Comparison of ENCODE assay signal across 12 cellular contexts in the genomic region with DNA sequence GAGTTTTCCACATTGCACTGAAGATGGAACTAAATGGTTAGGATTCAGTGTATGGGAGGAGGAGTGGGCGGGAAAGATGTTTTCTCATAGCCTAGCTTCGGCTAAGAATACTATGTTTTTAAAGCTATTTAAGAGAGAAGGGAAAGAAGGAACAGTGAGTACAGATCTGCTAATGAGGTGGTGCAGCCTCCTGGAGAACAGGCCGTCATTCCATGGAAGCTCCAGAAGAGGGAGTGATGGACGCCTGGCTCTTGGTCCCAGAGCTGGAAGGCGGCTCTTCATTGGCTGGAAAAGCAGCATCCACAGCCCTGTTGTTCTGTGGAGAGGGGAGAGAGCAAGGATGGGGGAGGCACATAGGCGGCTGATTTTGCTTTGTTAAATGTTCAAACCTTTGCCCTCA. TPM values are rescaled to one million over a fixed set of nuclear protein-coding genes. Genes with fewer than 3 reads are reported as not detected.
DNase-seq lines count a peak whose midpoint lies in the region; ATAC-seq and TF ChIP-seq lines count a peak whose summit lies in the region.
"Had no signal": no experiment of that assay in that cellular context is flagged by ENCODE, and none has a peak within 500 bp of the region (broad histone marks: within the 10 kb centered on the region; RNA-seq: fewer than 3 reads in every experiment).

No MANE protein-coding gene starts in this region.

- H3K4me3 ChIP-seq in HCT116 (replicated peaks in 1 of 2; ENCODE audit: low read depth in 1 of 2, low read length in 2 of 2) (no peak overlapping the region), left ventricle myocardium inferior (no peak overlapping the region), ascending aorta (no peak overlapping the region)
- H3K4me3 ChIP-seq: suprapubic skin had no signal

- no peaks in the 10 kb centered on the region; the same call in 1 of the 2 replicates for H3K27me3 ChIP-seq in HCT116 (ENCODE audit: insufficient read depth, low read length)
- H3K27me3 ChIP-seq in left ventricle myocardium inferior (ENCODE audit: low read depth) = peaks cover 4% of the 10 kb centered on the region
- no peaks in the 10 kb centered on the region for H3K27me3 ChIP-seq in ascending aorta

- ATAC-seq in HCT116 = peak; percentile 88
- ATAC-seq in HG02763 (IDR thresholded peaks at IDR 0.05; ENCODE audit: unreplicated experiment) = no peak
- ATAC-seq: T-cell had no signal

- no peak for TF ChIP-seq POLR2A in HCT116 (IDR thresholded peaks at IDR 0.05; ENCODE audit: borderline replicate concordance, extremely low read depth, insufficient read depth, insufficient read length)

- H3K4me2 ChIP-seq in HCT116 (ENCODE audit: low read length) = no peak overlapping the region

- RAD21 ChIA-PET in HCT116 (lab: Charles Lee; ENCODE audit: low non-redundant PET in 1 of 2, low total read pairs in 2 of 2, uncharacterized antibody in 2 of 2, unreplicated experiment in 2 of 2) = no interaction called here

- H3K79me2 ChIP-seq in HCT116 (ENCODE audit: insufficient read depth, low read length) = no peaks in the 10 kb centered on the region

- no peak overlapping the region for H3K9ac ChIP-seq in HCT116 (ENCODE audit: low read length)

- CTCF ChIA-PET in HCT116 (lab: Charles Lee) (interaction anchor here (1.0 to 1.4 kb wide), 7 partner anchors 12 to 234 kb away, joined by 3 to 7 read pairs (median 3); no protein-coding TSS in a partner anchor), RWPE1 (lab: Yijun Ruan, JAX) (interaction anchor here (0.8 kb wide), 1 partner anchor 37 kb away, joined by 3 read pairs; no protein-coding TSS in a partner anchor)

- intact Hi-C loops in HCT116 (cut with micrococcal nuclease) = no loop called here
- intact Hi-C loops in left ventricle myocardium inferior (cut with micrococcal nuclease) = no loop called here
- intact Hi-C loops in posterior cingulate gyrus (cut with DNase I) = no loop called here
- intact Hi-C loops in ascending aorta (cut with DNase I) = no loop called here

- H3K4me1 ChIP-seq in HCT116 (ENCODE audit: control insufficient read depth in 1 of 2, insufficient read depth in 2 of 2, low read length in 2 of 2) = peaks cover 6 to 9% of the 10 kb centered on the region in 2 experiments; a peak in 3 of 4 replicates
- H3K4me1 ChIP-seq in left ventricle myocardium inferior = peaks cover 8% of the 10 kb centered on the region
- H3K4me1 ChIP-seq in ascending aorta = peaks cover 0 to 3% of the 10 kb centered on the region in 2 donors

- no peaks in the 10 kb centered on the region for H3K36me3 ChIP-seq in HCT116 (ENCODE audit: control insufficient read depth in 1 of 2, insufficient read depth in 2 of 2, low read length in 2 of 2)
- no peaks in the 10 kb centered on the region for H3K36me3 ChIP-seq in left ventricle myocardium inferior
- H3K36me3 ChIP-seq in ascending aorta = no peaks in the 10 kb centered on the region
- H3K36me3 ChIP-seq: suprapubic skin had no signal

- no TSS peak for BruUV-seq in HCT116 (replicated peaks; lab: Mats Ljungman, UMichigan)

- TF ChIP-seq RAD21 in HCT116 (IDR thresholded peaks at IDR 0.05; ENCODE audit: low read depth) = no peak

- no peak overlapping the region for H2AFZ ChIP-seq in HCT116 (ENCODE audit: low read depth, low read length, poor library complexity, severe bottlenecking)

- no peak overlapping the region for H3K27ac ChIP-seq in HCT116 (ENCODE audit: low read depth, low read length)
- H3K27ac ChIP-seq in left ventricle myocardium inferior (replicated peaks) = no peak overlapping the region
- no peak overlapping the region for H3K27ac ChIP-seq in RWPE1
- H3K27ac ChIP-seq in ascending aorta = no peak overlapping the region
- H3K27ac ChIP-seq: suprapubic skin had no signal

- DNase-seq in HCT116 (ENCODE audit: low read depth, low spot score) (no peak), amygdala (lab: John Stamatoyannopoulos, UW) (peak in 34 of 56 donors; percentile 7 to 74 (median 43)), left ventricle myocardium inferior (no peak), posterior cingulate gyrus (peak; percentile 35 to 96 (median 70)), T-helper 1 cell (no peak), RWPE1 (ENCODE audit: low spot score) (no peak), ascending aorta (ENCODE audit: low spot score in 2 of 2) (no peak)
- DNase-seq: activated effector memory CD4-positive, alpha-beta T cell treated with Interleukin-2 at 50 U/mL for 16 hours; stimulated activated CD4-positive, alpha-beta T cell treated with anti-CD3 and anti-CD28 coated beads, Interleukin-12 subunit alpha, Interleukin-12 subunit beta, amount 100 ng/mL, for 4 hours; T-cell had no signal

- POLR2A ChIA-PET in HCT116 (lab: Charles Lee) (no interaction called here), RWPE1 (lab: Yijun Ruan, JAX; ENCODE audit: low non-redundant PET) (no interaction called here)

- TF ChIP-seq CTCF in HCT116 (IDR thresholded peaks at IDR 0.05 in 2 of 3, conservative IDR thresholded peaks at IDR 0.05 in 1 of 3; ENCODE audit: borderline replicate concordance in 1 of 3, insufficient read depth in 1 of 3, low read depth in 2 of 3, low read length in 2 of 3) (peak; percentile 14 to 33 (median 28); a peak in 2 of 6 replicates), left ventricle myocardium inferior (IDR thresholded peaks at IDR 0.05; ENCODE audit: borderline replicate concordance) (peak; percentile 67), RWPE1 (conservative IDR thresholded peaks at IDR 0.05; ENCODE audit: low read depth) (no peak), ascending aorta (IDR thresholded peaks at IDR 0.05) (no peak)

- H3K9me3 ChIP-seq in HCT116 (ENCODE audit: control insufficient read depth in 1 of 2, insufficient read depth in 1 of 2, low read depth in 1 of 2, low read length in 2 of 2) (no peaks in the 10 kb centered on the region), left ventricle myocardium inferior (replicated peaks) (no peaks in the 10 kb centered on the region), ascending aorta (no peaks in the 10 kb centered on the region)
- H3K9me3 ChIP-seq: suprapubic skin had no signal

- no peaks in the 10 kb centered on the region for H3K9me2 ChIP-seq in HCT116 (ENCODE audit: insufficient read depth)

- no peaks in the 10 kb centered on the region for H4K20me1 ChIP-seq in HCT116 (ENCODE audit: insufficient read depth)

TF ChIP-seq in HCT116, 20 proteins besides CTCF, POLR2A, EP300 and RAD21:
- TF ChIP-seq EZH2 (IDR thresholded peaks at IDR 0.05) (no peak), JUND (IDR thresholded peaks at IDR 0.05) (no peak), CEBPB (IDR thresholded peaks at IDR 0.05; ENCODE audit: low read depth) (no peak), ZNF274 (IDR thresholded peaks at IDR 0.05; ENCODE audit: low read depth, low read length) (no peak), EZH2phosphoT487 (IDR thresholded peaks at IDR 0.05; ENCODE audit: borderline replicate concordance) (no peak), SIN3A (IDR thresholded peaks at IDR 0.05; ENCODE audit: low read depth) (no peak), SP1 (IDR thresholded peaks at IDR 0.05; ENCODE audit: low read depth) (no peak), POLR2AphosphoS5 (IDR thresholded peaks at IDR 0.05; ENCODE audit: low read depth, low read length) (no peak), TCF7L2 (IDR thresholded peaks at IDR 0.05; ENCODE audit: borderline replicate concordance, extremely low read depth, insufficient read depth, insufficient read length) (no peak), FOSL1 (IDR thresholded peaks at IDR 0.05; ENCODE audit: low read depth) (no peak)
- TF ChIP-seq, protein P1, sequence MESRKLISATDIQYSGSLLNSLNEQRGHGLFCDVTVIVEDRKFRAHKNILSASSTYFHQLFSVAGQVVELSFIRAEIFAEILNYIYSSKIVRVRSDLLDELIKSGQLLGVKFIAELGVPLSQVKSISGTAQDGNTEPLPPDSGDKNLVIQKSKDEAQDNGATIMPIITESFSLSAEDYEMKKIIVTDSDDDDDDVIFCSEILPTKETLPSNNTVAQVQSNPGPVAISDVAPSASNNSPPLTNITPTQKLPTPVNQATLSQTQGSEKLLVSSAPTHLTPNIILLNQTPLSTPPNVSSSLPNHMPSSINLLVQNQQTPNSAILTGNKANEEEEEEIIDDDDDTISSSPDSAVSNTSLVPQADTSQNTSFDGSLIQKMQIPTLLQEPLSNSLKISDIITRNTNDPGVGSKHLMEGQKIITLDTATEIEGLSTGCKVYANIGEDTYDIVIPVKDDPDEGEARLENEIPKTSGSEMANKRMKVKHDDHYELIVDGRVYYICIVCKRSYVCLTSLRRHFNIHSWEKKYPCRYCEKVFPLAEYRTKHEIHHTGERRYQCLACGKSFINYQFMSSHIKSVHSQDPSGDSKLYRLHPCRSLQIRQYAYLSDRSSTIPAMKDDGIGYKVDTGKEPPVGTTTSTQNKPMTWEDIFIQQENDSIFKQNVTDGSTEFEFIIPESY (IDR thresholded peaks at IDR 0.05; ENCODE audit: extremely low read depth, insufficient replicate concordance, low read length) = no peak

RNA-seq across cellular contexts. Expression of a gene that starts 6.9 kb away (rescaled TPM):
- total RNA-seq in HCT116 (2021; ENCODE audit: unreplicated experiment) (not detected), left ventricle myocardium inferior (not detected), ascending aorta (not detected)
- 0.03 and 0.16 TPM in 2 replicates for polyA plus RNA-seq in HCT116 (2012)
- total RNA-seq: T-cell had no signal

Comparison
In these comparisons a context has a peak if more than half of its experiments do, and no peak if none do; other contexts are left out.
1. DNase-seq: peak in amygdala (34 of 56) and posterior cingulate gyrus (10 of 10); none in HCT116 (single experiment), left ventricle myocardium inferior (single experiment), T-helper 1 cell (0 of 5), RWPE1 (single experiment) and ascending aorta (0 of 2).
2. CTCF ChIP-seq: peak in HCT116 (3 of 3) and left ventricle myocardium inferior (single experiment); none in RWPE1 (single experiment) and ascending aorta (0 of 3).